In genomic region chr14:22543570-22544357, GRCh38 we compare ENCODE assay signal across 8 cellular contexts. TPM values are rescaled to one million over a fixed set of nuclear protein-coding genes. Genes with fewer than 3 reads are reported as not detected.
A peak's percentile ranks its signal among the peaks of the same experiment; 100 is the strongest.
DNase-seq lines count a peak whose midpoint lies in the region; ATAC-seq lines count a peak whose summit lies in the region.
"Not testable (repeated sequence)": the region's sequence is repeated elsewhere in the genome, so short reads cannot be mapped to it uniquely, and the experiment has no call there.

No MANE protein-coding gene starts in this region.

- not testable (repeated sequence) for H3K4me3 ChIP-seq in BLaER1
- peak overlapping the region; percentile 59 for H3K4me3 ChIP-seq in Jurkat, Clone E6-1 (ENCODE audit: low read length)
- peak overlapping the region; percentile 18 for H3K4me3 ChIP-seq in mononuclear cell (ENCODE audit: low read length)

- peaks cover 93% of the 10 kb centered on the region for H3K36me3 Mint-ChIP-seq in T-helper 2 cell treated with Interferon-gamma antibody and Interleukin-4, amounts not matched to agents 5 μg/mL and 100 μg/mL, for 36 hours (ENCODE audit: low read depth)
- H3K36me3 Mint-ChIP-seq in activated CD8-positive, alpha-beta T cell treated with anti-CD3 and anti-CD28 coated beads, Interleukin-2, amount 10 ng/mL, durations not matched to agents 7 days and 5 days (ENCODE audit: low read depth): peaks cover 99% of the 10 kb centered on the region
- peaks cover 97% of the 10 kb centered on the region for H3K36me3 Mint-ChIP-seq in activated T-helper 2 cell treated with anti-CD3 and anti-CD28 coated beads, Interferon-gamma antibody, Interleukin-2, Interleukin-4, amounts not matched to agents 10 μg/mL and 5 μg/mL and 100 μg/mL, durations not matched to agents 14 hours and 24 hours and 36 hours (ENCODE audit: low read depth)
- H3K36me3 Mint-ChIP-seq in activated naive CD8-positive, alpha-beta T cell treated with anti-CD3 and anti-CD28 coated beads, Interleukin-2, amount 10 ng/mL, durations not matched to agents 7 days and 5 days: peaks cover 86% of the 10 kb centered on the region

- not testable (repeated sequence) for H3K27me3 Mint-ChIP-seq in T-helper 2 cell treated with Interferon-gamma antibody and Interleukin-4, amounts not matched to agents 5 μg/mL and 100 μg/mL, for 36 hours (ENCODE audit: low read depth); activated CD8-positive, alpha-beta T cell treated with anti-CD3 and anti-CD28 coated beads, Interleukin-2, amount 10 ng/mL, durations not matched to agents 7 days and 5 days (ENCODE audit: low read depth); activated T-helper 2 cell treated with anti-CD3 and anti-CD28 coated beads, Interferon-gamma antibody, Interleukin-2, Interleukin-4, amounts not matched to agents 10 μg/mL and 5 μg/mL and 100 μg/mL, durations not matched to agents 14 hours and 24 hours and 36 hours (ENCODE audit: low read depth); activated naive CD8-positive, alpha-beta T cell treated with anti-CD3 and anti-CD28 coated beads, Interleukin-2, amount 10 ng/mL, durations not matched to agents 7 days and 5 days

- ATAC-seq in activated CD8-positive, alpha-beta T cell treated with anti-CD3 and anti-CD28 coated beads, Interleukin-2, amount 10 ng/mL, durations not matched to agents 7 days and 5 days; activated naive CD8-positive, alpha-beta T cell treated with anti-CD3 and anti-CD28 coated beads, Interleukin-2, amount 10 ng/mL, durations not matched to agents 7 days and 5 days (ENCODE audit: low read depth): not testable (repeated sequence)

- H3K27ac Mint-ChIP-seq in T-helper 2 cell treated with Interferon-gamma antibody and Interleukin-4, amounts not matched to agents 5 μg/mL and 100 μg/mL, for 36 hours: peak overlapping the region; percentile 96
- H3K27ac Mint-ChIP-seq in activated CD8-positive, alpha-beta T cell treated with anti-CD3 and anti-CD28 coated beads, Interleukin-2, amount 10 ng/mL, durations not matched to agents 7 days and 5 days: peak overlapping the region; percentile 98
- H3K27ac Mint-ChIP-seq in activated T-helper 2 cell treated with anti-CD3 and anti-CD28 coated beads, Interferon-gamma antibody, Interleukin-2, Interleukin-4, amounts not matched to agents 10 μg/mL and 5 μg/mL and 100 μg/mL, durations not matched to agents 14 hours and 24 hours and 36 hours: peak overlapping the region; percentile 90
- peak overlapping the region; percentile 99 for H3K27ac Mint-ChIP-seq in activated naive CD8-positive, alpha-beta T cell treated with anti-CD3 and anti-CD28 coated beads, Interleukin-2, amount 10 ng/mL, durations not matched to agents 7 days and 5 days

- intact Hi-C loops in activated T-helper 2 cell treated with anti-CD3 and anti-CD28 coated beads, Interferon-gamma antibody, Interleukin-2, Interleukin-4, amounts not matched to agents 10 μg/mL and 5 μg/mL and 100 μg/mL, durations not matched to agents 14 hours and 24 hours and 36 hours (cut with micrococcal nuclease): not testable (repeated sequence)

- POLR2A ChIA-PET in activated CD8-positive, alpha-beta T cell treated with anti-CD3 and anti-CD28 coated beads, Interleukin-2, amount 10 ng/mL, durations not matched to agents 7 days and 5 days (lab: Charles Lee): interaction anchor here (1.3 to 20.6 kb wide), 7 partner anchors 7 to 808 kb away, joined by 3 to 904 read pairs (median 93); no protein-coding TSS in a partner anchor
- POLR2A ChIA-PET in activated naive CD8-positive, alpha-beta T cell treated with anti-CD3 and anti-CD28 coated beads, Interleukin-2, amount 10 ng/mL, durations not matched to agents 7 days and 5 days (lab: Charles Lee): interaction anchor here (0.6 to 20.6 kb wide), 8 partner anchors 8 to 1066 kb away, joined by 3 to 452 read pairs (median 24); no protein-coding TSS in a partner anchor

- CTCF ChIA-PET in activated CD8-positive, alpha-beta T cell treated with anti-CD3 and anti-CD28 coated beads, Interleukin-2, amount 10 ng/mL, durations not matched to agents 7 days and 5 days (lab: Charles Lee): interaction anchor here (1.5 to 7.8 kb wide), 5 partner anchors 7 to 626 kb away, joined by 4 to 60 read pairs (median 16); no protein-coding TSS in a partner anchor

- H3K9me3 Mint-ChIP-seq in T-helper 2 cell treated with Interferon-gamma antibody and Interleukin-4, amounts not matched to agents 5 μg/mL and 100 μg/mL, for 36 hours; activated CD8-positive, alpha-beta T cell treated with anti-CD3 and anti-CD28 coated beads, Interleukin-2, amount 10 ng/mL, durations not matched to agents 7 days and 5 days (ENCODE audit: insufficient read depth); activated T-helper 2 cell treated with anti-CD3 and anti-CD28 coated beads, Interferon-gamma antibody, Interleukin-2, Interleukin-4, amounts not matched to agents 10 μg/mL and 5 μg/mL and 100 μg/mL, durations not matched to agents 14 hours and 24 hours and 36 hours; activated naive CD8-positive, alpha-beta T cell treated with anti-CD3 and anti-CD28 coated beads, Interleukin-2, amount 10 ng/mL, durations not matched to agents 7 days and 5 days: not testable (repeated sequence)

- H3K4me2 ChIP-seq in BLaER1: peak overlapping the region; percentile 93

- peaks cover 100% of the 10 kb centered on the region for H3K4me1 ChIP-seq in BLaER1
- H3K4me1 ChIP-seq in mononuclear cell (ENCODE audit: insufficient read depth, low read length): peaks cover 71% of the 10 kb centered on the region

- peaks cover 89% of the 10 kb centered on the region for H4K20me1 ChIP-seq in BLaER1

- not testable (repeated sequence) for H3K27me3 ChIP-seq in BLaER1; mononuclear cell (ENCODE audit: insufficient read depth, low read length)

- peaks cover 95% of the 10 kb centered on the region for H3K36me3 ChIP-seq in BLaER1

- 0 out of 2 replicates have a peak overlapping the region, but pooled peaks have one; percentile 70 for H3K9ac ChIP-seq in BLaER1

- H3K4me3 Mint-ChIP-seq in T-helper 2 cell treated with Interferon-gamma antibody and Interleukin-4, amounts not matched to agents 5 μg/mL and 100 μg/mL, for 36 hours: peak overlapping the region; percentile 72
- peak overlapping the region; percentile 76 for H3K4me3 Mint-ChIP-seq in activated CD8-positive, alpha-beta T cell treated with anti-CD3 and anti-CD28 coated beads, Interleukin-2, amount 10 ng/mL, durations not matched to agents 7 days and 5 days
- peak overlapping the region; percentile 78 for H3K4me3 Mint-ChIP-seq in activated T-helper 2 cell treated with anti-CD3 and anti-CD28 coated beads, Interferon-gamma antibody, Interleukin-2, Interleukin-4, amounts not matched to agents 10 μg/mL and 5 μg/mL and 100 μg/mL, durations not matched to agents 14 hours and 24 hours and 36 hours (ENCODE audit: low read depth)
- peak overlapping the region; percentile 86 for H3K4me3 Mint-ChIP-seq in activated naive CD8-positive, alpha-beta T cell treated with anti-CD3 and anti-CD28 coated beads, Interleukin-2, amount 10 ng/mL, durations not matched to agents 7 days and 5 days

- H3K4me1 Mint-ChIP-seq in T-helper 2 cell treated with Interferon-gamma antibody and Interleukin-4, amounts not matched to agents 5 μg/mL and 100 μg/mL, for 36 hours (ENCODE audit: low read depth): peaks cover 92% of the 10 kb centered on the region
- peaks cover 95% of the 10 kb centered on the region for H3K4me1 Mint-ChIP-seq in activated CD8-positive, alpha-beta T cell treated with anti-CD3 and anti-CD28 coated beads, Interleukin-2, amount 10 ng/mL, durations not matched to agents 7 days and 5 days (ENCODE audit: low read depth)
- H3K4me1 Mint-ChIP-seq in activated T-helper 2 cell treated with anti-CD3 and anti-CD28 coated beads, Interferon-gamma antibody, Interleukin-2, Interleukin-4, amounts not matched to agents 10 μg/mL and 5 μg/mL and 100 μg/mL, durations not matched to agents 14 hours and 24 hours and 36 hours (ENCODE audit: low read depth): peaks cover 92% of the 10 kb centered on the region
- peaks cover 85% of the 10 kb centered on the region for H3K4me1 Mint-ChIP-seq in activated naive CD8-positive, alpha-beta T cell treated with anti-CD3 and anti-CD28 coated beads, Interleukin-2, amount 10 ng/mL, durations not matched to agents 7 days and 5 days

- H3K9me3 ChIP-seq in BLaER1; mononuclear cell (ENCODE audit: low read depth, low read length): not testable (repeated sequence)

- DNase-seq in Jurkat, Clone E6-1 (ENCODE audit: low read depth, low spot score); T-helper 2 cell treated with Interferon-gamma antibody and Interleukin-4, amounts not matched to agents 5 μg/mL and 100 μg/mL, for 36 hours (ENCODE audit: low spot score); activated T-helper 2 cell treated with anti-CD3 and anti-CD28 coated beads, Interferon-gamma antibody, Interleukin-2, Interleukin-4, amounts not matched to agents 10 μg/mL and 5 μg/mL and 100 μg/mL, durations not matched to agents 14 hours and 24 hours and 36 hours (ENCODE audit: low spot score); activated naive CD8-positive, alpha-beta T cell treated with anti-CD3 and anti-CD28 coated beads, Interleukin-2, amount 10 ng/mL, durations not matched to agents 7 days and 5 days: not testable (repeated sequence)
- DNase-seq in activated CD8-positive, alpha-beta T cell treated with anti-CD3 and anti-CD28 coated beads, Interleukin-2, amount 10 ng/mL, durations not matched to agents 7 days and 5 days: peak; percentile 41
- DNase-seq in stimulated activated CD4-positive, alpha-beta T cell treated with anti-CD3 and anti-CD28 coated beads, Interleukin-4, amount 100 ng/mL, for 24 hours: peak; percentile 25

- H3K27ac ChIP-seq in BLaER1: peak overlapping the region; percentile 100

RNA-seq across cellular contexts. Expression of gene DAD1, which starts 45.3 kb away (rescaled TPM):
- polyA plus RNA-seq in Jurkat, Clone E6-1 (2012; ENCODE audit: insufficient read depth, insufficient read length): 267 TPM
- total RNA-seq in activated CD8-positive, alpha-beta T cell treated with anti-CD3 and anti-CD28 coated beads, Interleukin-2, amount 10 ng/mL, durations not matched to agents 7 days and 5 days: 100 to 1,000 TPM; 130 to 147 TPM
- 246 and 256 TPM in 2 replicates for total RNA-seq in activated T-helper 2 cell treated with anti-CD3 and anti-CD28 coated beads, Interferon-gamma antibody, Interleukin-2, Interleukin-4, amounts not matched to agents 10 μg/mL and 5 μg/mL and 100 μg/mL, durations not matched to agents 14 hours and 24 hours and 36 hours
- 100 to 1,000 TPM; 124 to 148 TPM for total RNA-seq in activated naive CD8-positive, alpha-beta T cell treated with anti-CD3 and anti-CD28 coated beads, Interleukin-2, amount 10 ng/mL, durations not matched to agents 7 days and 5 days
- total RNA-seq in mononuclear cell: 83.6 TPM

RNA-seq across cellular contexts. Expression of gene ABHD4, which starts 54.3 kb away (rescaled TPM):
- 11.3 TPM for polyA plus RNA-seq in Jurkat, Clone E6-1 (2012; ENCODE audit: insufficient read depth, insufficient read length)
- 1 to 10 TPM; 8.0 to 8.5 TPM for total RNA-seq in activated CD8-positive, alpha-beta T cell treated with anti-CD3 and anti-CD28 coated beads, Interleukin-2, amount 10 ng/mL, durations not matched to agents 7 days and 5 days
- 9.2 and 10.8 TPM in 2 replicates for total RNA-seq in activated T-helper 2 cell treated with anti-CD3 and anti-CD28 coated beads, Interferon-gamma antibody, Interleukin-2, Interleukin-4, amounts not matched to agents 10 μg/mL and 5 μg/mL and 100 μg/mL, durations not matched to agents 14 hours and 24 hours and 36 hours
- 10 to 100 TPM; 13.0 to 17.9 TPM for total RNA-seq in activated naive CD8-positive, alpha-beta T cell treated with anti-CD3 and anti-CD28 coated beads, Interleukin-2, amount 10 ng/mL, durations not matched to agents 7 days and 5 days
- total RNA-seq in mononuclear cell: 7.5 TPM
